ENCODE assay signal across 13 cellular contexts in genomic region chr6:42276008-42276890, GRCh38. TPM values are rescaled to one million over a fixed set of nuclear protein-coding genes. Genes with fewer than 3 reads are reported as not detected.
DNase-seq lines count a peak whose midpoint lies in the region; TF ChIP-seq lines count a peak whose summit lies in the region.
"Had no signal": no experiment of that assay in that cellular context is flagged by ENCODE, and none has a peak within 500 bp of the region (broad histone marks: within the 10 kb centered on the region; RNA-seq: fewer than 3 reads in every experiment).

No MANE protein-coding gene starts in this region.

- H3K4me2 ChIP-seq in osteoblast (ENCODE audit: insufficient read depth, low read length) = peak overlapping the region; percentile 58
- H3K4me2 ChIP-seq: SK-N-SH had no signal

- CTCF ChIA-PET in AG04450 (lab: Charles Lee) = interaction anchor here (1.4 to 5.5 kb wide), 2 partner anchors 256 to 271 kb away, joined by 5 to 23 read pairs; no protein-coding TSS in a partner anchor

- peak overlapping the region; percentile 71 for H2AFZ ChIP-seq in osteoblast (ENCODE audit: low read length)

- H3K36me3 ChIP-seq in osteoblast (ENCODE audit: insufficient read depth, low read length) = no peaks in the 10 kb centered on the region
- H3K36me3 ChIP-seq: MG63, thoracic aorta had no signal

- no peak for DNase-seq in AG04450 (ENCODE audit: low read depth, low spot score)
- peak; percentile 80 for DNase-seq in NCI-H82 treated with DMSO at 0.1 percent for 48 hours (lab: John Stamatoyannopoulos, UW; ENCODE audit: unreplicated experiment)
- peak; percentile 50 for DNase-seq in fibroblast of pulmonary artery (ENCODE audit: low read depth)
- DNase-seq in osteoblast (ENCODE audit: insufficient read length, low spot score, missing footprints) = peak; percentile 93
- no peak for DNase-seq in glomerular visceral epithelial cell (ENCODE audit: extremely low spot score)
- no peak for DNase-seq in UCSD-AML1 (lab: John Stamatoyannopoulos, UW; ENCODE audit: unreplicated experiment)
- DNase-seq in stimulated activated CD4-positive, alpha-beta T cell treated with anti-CD3 and anti-CD28 coated beads, Interleukin-4, amount 100 ng/mL, for 4 hours = no peak
- DNase-seq in activated CD4-positive, CD25-positive, alpha-beta regulatory T cell (lab: John Stamatoyannopoulos, UW) = no peak
- DNase-seq: central memory CD4-positive, alpha-beta T cell; MG63; NCI-H510A treated with DMSO at 0.1 percent for 48 hours; SK-N-SH had no signal

- H3K4me1 ChIP-seq in osteoblast (ENCODE audit: insufficient read depth, low read length) = peaks cover 33% of the 10 kb centered on the region

- peaks cover 2% of the 10 kb centered on the region for H4K20me1 ChIP-seq in osteoblast (ENCODE audit: insufficient read depth, low read length)

- H3K4me3 ChIP-seq in AG04450 (ENCODE audit: low read depth, low read length) (no peak overlapping the region), fibroblast of pulmonary artery (replicated peaks; ENCODE audit: low read depth, low read length) (no peak overlapping the region), osteoblast (ENCODE audit: insufficient read depth, low read length) (peak overlapping the region; percentile 10)
- H3K4me3 ChIP-seq: MG63, thoracic aorta had no signal

- POLR2A ChIA-PET in AG04450 (lab: Yijun Ruan, JAX) = no interaction called here

- peak overlapping the region; percentile 21 for H3K27ac ChIP-seq in AG04450 (ENCODE audit: low read depth, low read length)
- H3K27ac ChIP-seq in osteoblast (ENCODE audit: low read depth, low read length) = peak overlapping the region; percentile 51
- H3K27ac ChIP-seq: thoracic aorta had no signal

- H3K9me3 ChIP-seq in AG04450 (ENCODE audit: control insufficient read depth, insufficient read depth, low read length) (no peaks in the 10 kb centered on the region; the same call in 1 of the 2 replicates), osteoblast (ENCODE audit: low read depth, low read length) (no peaks in the 10 kb centered on the region)
- H3K9me3 ChIP-seq: MG63, SK-N-SH, thoracic aorta had no signal

- H3K27me3 ChIP-seq in AG04450 (ENCODE audit: control insufficient read depth, insufficient read depth, low read length) = no peaks in the 10 kb centered on the region
- H3K27me3 ChIP-seq in osteoblast (ENCODE audit: insufficient read depth, low read length) = no peaks in the 10 kb centered on the region
- H3K27me3 ChIP-seq: MG63 had no signal

- TF ChIP-seq CTCF in AG04450 (IDR thresholded peaks at IDR 0.05; ENCODE audit: low read depth, low read length) (no peak), fibroblast of pulmonary artery (IDR thresholded peaks at IDR 0.05; ENCODE audit: low read length, missing control alignments) (no peak), osteoblast (IDR thresholded peaks at IDR 0.05; ENCODE audit: extremely low read depth, low read depth, low read length) (no peak)

- no peaks in the 10 kb centered on the region for H3K79me2 ChIP-seq in osteoblast (ENCODE audit: insufficient read depth, low read length)

RNA-seq across cellular contexts. Expression of gene MRPS10, which starts 58.6 kb away (rescaled TPM):
- polyA plus RNA-seq in AG04450 (2011; rRNA removed) = 45.4 and 63.2 TPM in 2 replicates
- polyA minus RNA-seq in AG04450 (2011; rRNA and poly(A)+ RNA removed) = 10.4 and 17.6 TPM in 2 replicates
- total RNA-seq in osteoblast = 46.9 and 52.5 TPM in 2 replicates

Comparison
In these comparisons a context has a peak if more than half of its experiments do, and no peak if none do; other contexts are left out.
1. DNase-seq: peak in NCI-H82 treated with DMSO at 0.1 percent for 48 hours (single experiment), fibroblast of pulmonary artery (single experiment) and osteoblast (single experiment); none in AG04450 (single experiment), glomerular visceral epithelial cell (single experiment), UCSD-AML1 (single experiment), stimulated activated CD4-positive, alpha-beta T cell treated with anti-CD3 and anti-CD28 coated beads, Interleukin-4, amount 100 ng/mL, for 4 hours (0 of 2) and activated CD4-positive, CD25-positive, alpha-beta regulatory T cell (0 of 4).